In the genomic region with DNA sequence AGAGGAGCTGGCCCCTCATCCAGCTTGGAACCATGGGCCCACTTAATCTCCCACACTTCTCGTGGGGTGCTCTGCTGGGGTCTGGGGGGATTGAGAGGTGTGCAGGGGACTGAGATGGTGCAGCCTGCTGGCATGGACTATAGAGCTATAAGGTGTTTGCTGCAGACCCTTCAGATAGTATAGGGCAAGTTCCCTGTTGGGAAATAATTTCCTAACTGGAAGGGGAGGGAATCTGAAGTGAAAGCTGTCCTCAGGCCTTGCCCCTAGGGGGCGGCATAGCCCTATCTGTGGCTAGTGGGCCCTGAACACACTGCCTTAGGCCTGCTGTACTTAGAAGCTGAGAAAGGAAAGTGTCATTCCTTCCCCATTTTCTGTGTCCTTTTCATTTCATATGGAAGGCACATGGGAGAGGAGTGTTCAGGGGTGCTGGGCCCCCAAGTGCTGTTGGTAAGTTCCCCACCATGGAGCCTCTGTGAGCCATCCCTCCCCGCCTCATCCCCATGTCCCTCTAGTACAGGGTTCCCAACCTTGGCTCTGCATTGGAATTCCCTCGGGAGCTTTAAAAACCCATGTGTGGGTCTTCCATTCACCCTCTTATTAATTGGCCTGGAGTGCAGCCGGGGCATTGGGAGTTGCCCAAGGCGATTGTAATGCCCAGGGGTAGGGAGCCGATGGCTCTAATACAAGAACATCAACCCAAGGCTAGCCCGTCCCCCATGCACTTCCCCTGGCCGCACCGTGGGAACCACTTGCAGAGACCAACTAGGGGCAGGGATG, we compare ENCODE assay signal across 8 cellular contexts. TPM values are rescaled to one million over a fixed set of nuclear protein-coding genes. Genes with fewer than 3 reads are reported as not detected.
DNase-seq lines count a peak whose midpoint lies in the region; ATAC-seq and TF ChIP-seq lines count a peak whose summit lies in the region.

No MANE protein-coding gene starts in this region.

- peak in 2 of 3 donors; percentile 28 to 54 for TF ChIP-seq CTCF in ovary (IDR thresholded peaks at IDR 0.05)

- peaks cover 11% of the 10 kb centered on the region for H3K4me1 ChIP-seq in ovary (ENCODE audit: insufficient read depth)

- 54 to 66% (median 64%) methylated on average over 10 of the region's 10 CpGs for whole genome bisulfite sequencing in ovary, 3 donors

- H3K36me3 ChIP-seq in ovary, result no peaks in the 10 kb centered on the region

- no peak for TF ChIP-seq POLR2A in ovary (IDR thresholded peaks at IDR 0.05)

- H3K4me3 ChIP-seq in ovary, result no peak overlapping the region

- DNase-seq in DMS79 treated with DMSO at 0.1 percent for 48 hours (lab: John Stamatoyannopoulos, UW) (peak; percentile 7), LHCN-M2 (ENCODE audit: low read depth) (peak; percentile 62), germinal center (ENCODE audit: low spot score) (peak; percentile 74), ovary (peak; percentile 51 to 78 (median 64))
- DNase-seq in activated naive CD4-positive, alpha-beta T cell treated with Interleukin-2 at 50 U/mL for 16 hours, result peak; percentile 41

- ATAC-seq in GM18907 (IDR thresholded peaks at IDR 0.05; ENCODE audit: unreplicated experiment) (no peak), GM21576 (IDR thresholded peaks at IDR 0.05; ENCODE audit: unreplicated experiment) (no peak)

- no peaks in the 10 kb centered on the region for H3K27me3 ChIP-seq in ovary

- intact Hi-C loops in ovary (cut with DNase I), result loop anchor here in 1 of 4 donors (10.0 kb wide), 1 partner anchor 52 kb away; no protein-coding TSS in a partner anchor

- no peak overlapping the region for H3K27ac ChIP-seq in ovary

- no peak for TF ChIP-seq EP300 in ovary (IDR thresholded peaks at IDR 0.05)

- no peaks in the 10 kb centered on the region for H3K9me3 ChIP-seq in ovary

TF ChIP-seq in PFSK-1, 5 proteins besides CTCF, POLR2A, EP300 and RAD21:
- no peak for TF ChIP-seq TAF1 (IDR thresholded peaks at IDR 0.05; ENCODE audit: borderline replicate concordance, insufficient read depth, low read length)
- no peak for TF ChIP-seq FOXP2 (optimal IDR thresholded peaks at IDR 0.05; ENCODE audit: borderline replicate concordance, extremely low read depth, extremely low read length, insufficient read depth)
- no peak for TF ChIP-seq SIN3A (IDR thresholded peaks at IDR 0.05; ENCODE audit: borderline replicate concordance, insufficient read depth, low read length)
- TF ChIP-seq, protein P1, sequence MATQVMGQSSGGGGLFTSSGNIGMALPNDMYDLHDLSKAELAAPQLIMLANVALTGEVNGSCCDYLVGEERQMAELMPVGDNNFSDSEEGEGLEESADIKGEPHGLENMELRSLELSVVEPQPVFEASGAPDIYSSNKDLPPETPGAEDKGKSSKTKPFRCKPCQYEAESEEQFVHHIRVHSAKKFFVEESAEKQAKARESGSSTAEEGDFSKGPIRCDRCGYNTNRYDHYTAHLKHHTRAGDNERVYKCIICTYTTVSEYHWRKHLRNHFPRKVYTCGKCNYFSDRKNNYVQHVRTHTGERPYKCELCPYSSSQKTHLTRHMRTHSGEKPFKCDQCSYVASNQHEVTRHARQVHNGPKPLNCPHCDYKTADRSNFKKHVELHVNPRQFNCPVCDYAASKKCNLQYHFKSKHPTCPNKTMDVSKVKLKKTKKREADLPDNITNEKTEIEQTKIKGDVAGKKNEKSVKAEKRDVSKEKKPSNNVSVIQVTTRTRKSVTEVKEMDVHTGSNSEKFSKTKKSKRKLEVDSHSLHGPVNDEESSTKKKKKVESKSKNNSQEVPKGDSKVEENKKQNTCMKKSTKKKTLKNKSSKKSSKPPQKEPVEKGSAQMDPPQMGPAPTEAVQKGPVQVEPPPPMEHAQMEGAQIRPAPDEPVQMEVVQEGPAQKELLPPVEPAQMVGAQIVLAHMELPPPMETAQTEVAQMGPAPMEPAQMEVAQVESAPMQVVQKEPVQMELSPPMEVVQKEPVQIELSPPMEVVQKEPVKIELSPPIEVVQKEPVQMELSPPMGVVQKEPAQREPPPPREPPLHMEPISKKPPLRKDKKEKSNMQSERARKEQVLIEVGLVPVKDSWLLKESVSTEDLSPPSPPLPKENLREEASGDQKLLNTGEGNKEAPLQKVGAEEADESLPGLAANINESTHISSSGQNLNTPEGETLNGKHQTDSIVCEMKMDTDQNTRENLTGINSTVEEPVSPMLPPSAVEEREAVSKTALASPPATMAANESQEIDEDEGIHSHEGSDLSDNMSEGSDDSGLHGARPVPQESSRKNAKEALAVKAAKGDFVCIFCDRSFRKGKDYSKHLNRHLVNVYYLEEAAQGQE (IDR thresholded peaks at IDR 0.05; ENCODE audit: insufficient read depth in 1 of 2, low read depth in 2 of 2, low read length in 2 of 2), result no peak
- TF ChIP-seq POLR2AphosphoS5 (IDR thresholded peaks at IDR 0.05; ENCODE audit: low read depth, low read length), result peak; percentile 65

RNA-seq across cellular contexts. Expression of a gene that starts 19.7 kb away (rescaled TPM):
- total RNA-seq in LHCN-M2 (2014; rRNA removed) (28.7 and 39.2 TPM in 2 replicates), ovary (10 to 100 TPM; 29.9 to 79.3 (median 59.9) TPM)
- 41.2 TPM for polyA plus RNA-seq in LHCN-M2 (2012)
- polyA plus RNA-seq in PFSK-1 (2012; ENCODE audit: insufficient read length, low read depth), result 83.3 TPM
- polyA plus RNA-seq in ovary, result 10 to 100 TPM; 24.2 to 53.1 TPM

RNA-seq across cellular contexts. Expression of a gene that starts 36.4 kb away (rescaled TPM):
- not detected in 2 replicates for total RNA-seq in LHCN-M2 (2014; rRNA removed)
- polyA plus RNA-seq in LHCN-M2 (2012), result not detected
- not detected for polyA plus RNA-seq in PFSK-1 (2012; ENCODE audit: insufficient read length, low read depth)
- total RNA-seq in ovary, result under 1 TPM in 1 of 7 donors, not detected in 6; 0.69 TPM
- polyA plus RNA-seq in ovary, result not detected

Comparison
In these comparisons a context has a peak if more than half of its experiments do, and no peak if none do; other contexts are left out.
1. DNase-seq: peak in every context shown above with its lines; median percentile 74 in germinal center; 64 in ovary; 62 in LHCN-M2; 41 in activated naive CD4-positive, alpha-beta T cell treated with Interleukin-2 at 50 U/mL for 16 hours; 7 in DMS79 treated with DMSO at 0.1 percent for 48 hours.